ENCODE assay signal across 21 cellular contexts in genomic region chr10:10991144-10991543, GRCh38. TPM values are rescaled to one million over a fixed set of nuclear protein-coding genes. Genes with fewer than 3 reads are reported as not detected.
DNase-seq lines count a peak whose midpoint lies in the region; ATAC-seq and TF ChIP-seq lines count a peak whose summit lies in the region.
"Had no signal": no experiment of that assay in that cellular context is flagged by ENCODE, and none has a peak within 500 bp of the region (broad histone marks: within the 10 kb centered on the region; RNA-seq: fewer than 3 reads in every experiment).

No MANE protein-coding gene starts in this region.

- no peak overlapping the region for H3K27ac Mint-ChIP-seq in GM23338
- H3K27ac Mint-ChIP-seq: CD14-positive monocyte; CD4-positive, alpha-beta T cell; CD8-positive, alpha-beta memory T cell; HFFc6 had no signal

- no peak overlapping the region for H2BK5ac ChIP-seq in trophoblast cell (ENCODE audit: low read depth, low read length, poor library complexity)

- no peak for TF ChIP-seq RAD21 in neural cell (conservative IDR thresholded peaks at IDR 0.05)

- no peak for DNase-seq in GM23338 (ENCODE audit: low spot score)
- peak in 1 of 2 donors; percentile 33 for DNase-seq in foreskin keratinocyte
- DNase-seq in colonic mucosa = no peak
- no peak for DNase-seq in NCI-H446 (lab: John Stamatoyannopoulos, UW)
- no peak for DNase-seq in trophoblast cell
- DNase-seq: 8988T; ACHN; AML-193; BE2C; CD4-positive, alpha-beta T cell; CD8-positive, alpha-beta memory T cell; DMS 273 treated with DMSO at 0.1 percent for 48 hours; DMS79; GF-D8; GOT3; HFFc6 had no signal

- H3K9me2 ChIP-seq in GM23338 (ENCODE audit: insufficient read depth) = no peaks in the 10 kb centered on the region
- H3K9me2 ChIP-seq in neural cell (ENCODE audit: insufficient read depth, low read length) = no peaks in the 10 kb centered on the region

- no peak overlapping the region for H2BK12ac ChIP-seq in trophoblast cell (ENCODE audit: low read length)

- H3K27me3 Mint-ChIP-seq in GM23338 (ENCODE audit: insufficient read depth, low read depth, poor library complexity) = no peaks in the 10 kb centered on the region

- no peaks in the 10 kb centered on the region for H3K4me1 Mint-ChIP-seq in GM23338
- H3K4me1 Mint-ChIP-seq: CD14-positive monocyte; CD8-positive, alpha-beta memory T cell had no signal

- H4K20me1 ChIP-seq in GM23338 (replicated peaks; ENCODE audit: insufficient read depth) (no peaks in the 10 kb centered on the region), neural cell (ENCODE audit: insufficient read depth) (no peaks in the 10 kb centered on the region)
- H4K20me1 ChIP-seq: BLaER1 treated with 17β-estradiol and CSF1 and Interleukin-3, amounts not matched to agents 10 nM and 100 nM had no signal

- no peaks in the 10 kb centered on the region for H3K79me1 ChIP-seq in trophoblast cell (ENCODE audit: low read length)

- no peaks in the 10 kb centered on the region for H3K4me1 ChIP-seq in GM23338 (ENCODE audit: insufficient read depth)
- H3K4me1 ChIP-seq in foreskin keratinocyte = no peaks in the 10 kb centered on the region
- H3K4me1 ChIP-seq in colonic mucosa = no peaks in the 10 kb centered on the region
- no peaks in the 10 kb centered on the region for H3K4me1 ChIP-seq in trophoblast cell (ENCODE audit: control insufficient read depth in 1 of 2, insufficient read depth in 2 of 2, low read length in 2 of 2)
- H3K4me1 ChIP-seq: A549, BE2C, HAP-1 had no signal

- ATAC-seq in GM23338 = no peak
- ATAC-seq in foreskin keratinocyte = peak; percentile 68
- ATAC-seq: A549 had no signal

- intact Hi-C loops in colonic mucosa (cut with DNase I) = no loop called here

- H3K4ac ChIP-seq in trophoblast cell (ENCODE audit: low read depth, low read length) = no peak overlapping the region

- H3F3A ChIP-seq in GM23338 (replicated peaks; ENCODE audit: low read depth) = no peaks in the 10 kb centered on the region
- no peaks in the 10 kb centered on the region for H3F3A ChIP-seq in neural cell (ENCODE audit: insufficient read depth, low read length, poor library complexity, severe bottlenecking)

- no CpG with 5 or more reads among the region's 2 CpGs for WGBS in trophoblast cell (ENCODE audit: extremely low coverage, insufficient coverage, insufficient read length)

- H3K9me3 Mint-ChIP-seq in GM23338 = peaks cover 4% of the 10 kb centered on the region

- TF ChIP-seq CTCF in GM23338 (conservative IDR thresholded peaks at IDR 0.05; ENCODE audit: low read depth in 2 of 2) (no peak), foreskin keratinocyte (conservative IDR thresholded peaks at IDR 0.05) (no peak), neural cell (IDR thresholded peaks at IDR 0.05; ENCODE audit: poor library complexity, severe bottlenecking) (no peak), colonic mucosa (IDR thresholded peaks at IDR 0.05) (no peak)

- peak; percentile 92 for TF ChIP-seq EP300 in neural cell (conservative IDR thresholded peaks at IDR 0.05; ENCODE audit: poor library complexity, severe bottlenecking)

- H3K79me2 ChIP-seq in GM23338 (replicated peaks; ENCODE audit: insufficient read depth) (no peaks in the 10 kb centered on the region), neural cell (replicated peaks; ENCODE audit: insufficient read depth, low read length) (no peaks in the 10 kb centered on the region), trophoblast cell (ENCODE audit: control insufficient read depth, insufficient read depth, low read length, poor library complexity) (no peaks in the 10 kb centered on the region)

- H3K4me2 ChIP-seq in GM23338 = no peak overlapping the region
- no peak overlapping the region for H3K4me2 ChIP-seq in neural cell (ENCODE audit: low read length)
- no peak overlapping the region for H3K4me2 ChIP-seq in trophoblast cell (ENCODE audit: low read length)
- H3K4me2 ChIP-seq: A549; BLaER1 treated with 17β-estradiol and CSF1 and Interleukin-3, amounts not matched to agents 10 nM and 100 nM had no signal

- no peak overlapping the region for H4K8ac ChIP-seq in trophoblast cell (ENCODE audit: low read depth, low read length)

- H4K91ac ChIP-seq in trophoblast cell (ENCODE audit: low read depth, low read length) = no peak overlapping the region

- no peak overlapping the region for H3K14ac ChIP-seq in trophoblast cell (ENCODE audit: low read length)

- H3K9ac ChIP-seq in neural cell (ENCODE audit: low read length) = no peak overlapping the region
- H3K9ac ChIP-seq in colonic mucosa (ENCODE audit: low read depth in 2 of 2, low read length in 2 of 2) = no peak overlapping the region
- H3K9ac ChIP-seq in trophoblast cell (ENCODE audit: low read length) = no peak overlapping the region
- H3K9ac ChIP-seq: BLaER1 treated with 17β-estradiol and CSF1 and Interleukin-3, amounts not matched to agents 10 nM and 100 nM had no signal

- H3K4me3 Mint-ChIP-seq in GM23338 = no peak overlapping the region
- H3K4me3 Mint-ChIP-seq: CD14-positive monocyte; CD4-positive, alpha-beta T cell; CD8-positive, alpha-beta memory T cell; HFFc6 had no signal

- 0 out of 3 replicates have a peak, but pooled peaks cover 3% of the 10 kb centered on the region for H3K36me3 Mint-ChIP-seq in GM23338 (ENCODE audit: low read depth)
- H3K36me3 Mint-ChIP-seq: CD14-positive monocyte; CD8-positive, alpha-beta memory T cell had no signal

- no peak overlapping the region for H3K23ac ChIP-seq in trophoblast cell (ENCODE audit: low read length)

- H2AFZ ChIP-seq in GM23338 (0 out of 2 replicates have a peak overlapping the region, but pooled peaks have one; percentile 6), neural cell (ENCODE audit: low read depth, low read length) (no peak overlapping the region), trophoblast cell (ENCODE audit: insufficient read depth, low read length, poor library complexity) (no peak overlapping the region)

- H2AK5ac ChIP-seq in trophoblast cell (ENCODE audit: low read length) = no peak overlapping the region

- H3K36me3 ChIP-seq in GM23338 (ENCODE audit: insufficient read depth) (no peaks in the 10 kb centered on the region), neural cell (ENCODE audit: insufficient read depth, low read length) (no peaks in the 10 kb centered on the region), colonic mucosa (no peaks in the 10 kb centered on the region), trophoblast cell (ENCODE audit: control insufficient read depth in 1 of 2, insufficient read depth in 2 of 2, low read length in 2 of 2) (no peaks in the 10 kb centered on the region)
- H3K36me3 ChIP-seq: BE2C; BLaER1 treated with 17β-estradiol and CSF1 and Interleukin-3, amounts not matched to agents 10 nM and 100 nM; HAP-1 had no signal

- no peak overlapping the region for H3K4me3 ChIP-seq in GM23338
- H3K4me3 ChIP-seq in neural cell (ENCODE audit: low read length) = no peak overlapping the region
- no peak overlapping the region for H3K4me3 ChIP-seq in colonic mucosa
- no peak overlapping the region for H3K4me3 ChIP-seq in trophoblast cell (ENCODE audit: low read depth, low read length)
- H3K4me3 ChIP-seq: A549; BLaER1 treated with 17β-estradiol and CSF1 and Interleukin-3, amounts not matched to agents 10 nM and 100 nM; HAP-1 had no signal

- H3K27ac ChIP-seq in GM23338 (ENCODE audit: low read depth) (no peak overlapping the region), foreskin keratinocyte (no peak overlapping the region), neural cell (ENCODE audit: low read length) (peak overlapping the region; percentile 39), colonic mucosa (no peak overlapping the region), trophoblast cell (ENCODE audit: low read depth, low read length) (no peak overlapping the region)
- H3K27ac ChIP-seq: A549; BLaER1 treated with 17β-estradiol and CSF1 and Interleukin-3, amounts not matched to agents 10 nM and 100 nM had no signal

- no peaks in the 10 kb centered on the region for H3K27me3 ChIP-seq in GM23338 (ENCODE audit: insufficient read depth)
- H3K27me3 ChIP-seq in foreskin keratinocyte = no peaks in the 10 kb centered on the region
- H3K27me3 ChIP-seq in neural cell (ENCODE audit: insufficient read depth, low read depth, low read length) = no peaks in the 10 kb centered on the region
- H3K27me3 ChIP-seq in colonic mucosa = no peaks in the 10 kb centered on the region
- no peaks in the 10 kb centered on the region for H3K27me3 ChIP-seq in trophoblast cell (ENCODE audit: insufficient read depth, low read length)
- H3K27me3 ChIP-seq: BE2C; BLaER1 treated with 17β-estradiol and CSF1 and Interleukin-3, amounts not matched to agents 10 nM and 100 nM had no signal

- no peak overlapping the region for H2BK120ac ChIP-seq in trophoblast cell (ENCODE audit: insufficient read depth, low read length, poor library complexity)

- no peak overlapping the region for H3K18ac ChIP-seq in trophoblast cell (ENCODE audit: low read length)

- H4K12ac ChIP-seq in trophoblast cell (ENCODE audit: low read depth, low read length) = no peak overlapping the region

- H3K9me3 ChIP-seq in neural cell (ENCODE audit: low read length) (no peaks in the 10 kb centered on the region), colonic mucosa (no peaks in the 10 kb centered on the region), trophoblast cell (ENCODE audit: insufficient read depth, low read depth, low read length) (no peaks in the 10 kb centered on the region)
- H3K9me3 ChIP-seq: A549, BE2C had no signal

TF ChIP-seq in GM23338, 12 proteins besides CTCF, POLR2A, EP300 and RAD21:
- TF ChIP-seq EZH2phosphoT487 (IDR thresholded peaks at IDR 0.05; ENCODE audit: unreplicated experiment) = no peak
- TF ChIP-seq STAT1 (IDR thresholded peaks at IDR 0.05; ENCODE audit: unreplicated experiment) = no peak

RNA-seq across cellular contexts. Expression of gene CELF2, which starts 26.5 kb away (rescaled TPM):
- total RNA-seq in GM23338 (2014; rRNA removed; shearing (Covaris generic)) = 22.5 and 22.9 TPM in 2 replicates
- polyA plus RNA-seq in GM23338 (2016; fragmentation: Nextera tagmentation; extraction: Ambion mirVana) (16.0 and 18.1 TPM in 2 replicates), foreskin keratinocyte (1.9 and 2.4 TPM in 2 replicates), neural cell (49.9 and 55.5 TPM in 2 replicates)
- total RNA-seq in foreskin keratinocyte (10.8 and 11.1 TPM in 2 replicates), colonic mucosa (10 to 100 TPM; 30.2 to 34.4 TPM)
- 142 and 166 TPM in 2 replicates for polyA minus RNA-seq in neural cell
- 5.9 and 6.0 TPM in 2 replicates for polyA plus RNA-seq in trophoblast cell (2013)
